In genomic region chr10:86139066-86139657, GRCh38 we compare ENCODE assay signal across 8 cellular contexts.
DNase-seq lines count a peak whose midpoint lies in the region; ATAC-seq and TF ChIP-seq lines count a peak whose summit lies in the region.

No MANE protein-coding gene starts in this region.

- 75% methylated on average over 11 of the region's 11 CpGs for WGBS in smooth muscle cell (ENCODE audit: low lambda C conversion rate)

- no peak overlapping the region for H3K4me3 Mint-ChIP-seq in naive thymus-derived CD4-positive, alpha-beta T cell

- H3K36me3 Mint-ChIP-seq in naive thymus-derived CD4-positive, alpha-beta T cell: no peaks in the 10 kb centered on the region

- H3K9ac ChIP-seq in KMS-11 (no peak overlapping the region), smooth muscle cell (ENCODE audit: low read depth) (no peak overlapping the region)

- H3K36me3 ChIP-seq in KMS-11 (ENCODE audit: insufficient read depth): no peaks in the 10 kb centered on the region
- no peaks in the 10 kb centered on the region for H3K36me3 ChIP-seq in smooth muscle cell (ENCODE audit: low read depth)
- H3K36me3 ChIP-seq in naive thymus-derived CD4-positive, alpha-beta T cell (ENCODE audit: control insufficient read depth in 2 of 3, insufficient read depth in 3 of 3, low read length in 3 of 3): no peaks in the 10 kb centered on the region

- H2AFZ ChIP-seq in KMS-11 (ENCODE audit: low read depth) (no peak overlapping the region), smooth muscle cell (ENCODE audit: low read depth) (no peak overlapping the region)

- no peaks in the 10 kb centered on the region for H4K20me1 ChIP-seq in KMS-11 (ENCODE audit: insufficient read depth)
- no peaks in the 10 kb centered on the region for H4K20me1 ChIP-seq in smooth muscle cell (ENCODE audit: low read depth)

- POLR2A ChIA-PET in naive thymus-derived CD4-positive, alpha-beta T cell (lab: Charles Lee): no interaction called here

- H3K4me1 ChIP-seq in KMS-11 (ENCODE audit: low read depth, poor library complexity, severe bottlenecking) (no peaks in the 10 kb centered on the region), smooth muscle cell (ENCODE audit: low read depth) (no peaks in the 10 kb centered on the region)
- no peaks in the 10 kb centered on the region for H3K4me1 ChIP-seq in naive thymus-derived CD4-positive, alpha-beta T cell (ENCODE audit: control insufficient read depth in 2 of 2, insufficient read depth in 2 of 2, low read length in 2 of 2)

- no peaks in the 10 kb centered on the region for H3K9me3 ChIP-seq in smooth muscle cell (replicated peaks; ENCODE audit: low read depth)
- no peaks in the 10 kb centered on the region for H3K9me3 ChIP-seq in naive thymus-derived CD4-positive, alpha-beta T cell (ENCODE audit: control insufficient read depth in 2 of 3, low read length in 3 of 3)

- TF ChIP-seq CTCF in KMS-11 (conservative IDR thresholded peaks at IDR 0.05; ENCODE audit: low read depth, low read length) (peak; percentile 45), smooth muscle cell (IDR thresholded peaks at IDR 0.05; ENCODE audit: borderline replicate concordance, insufficient read depth, poor library complexity, severe bottlenecking) (peak; percentile 57)

- peak; percentile 14 for DNase-seq in NCI-H146 (lab: John Stamatoyannopoulos, UW)
- no peak for DNase-seq in NCI-H146 treated with DMSO at 0.1 percent for 48 hours (lab: John Stamatoyannopoulos, UW; ENCODE audit: unreplicated experiment)
- DNase-seq in cerebellar cortex (ENCODE audit: low spot score): peak; percentile 12
- DNase-seq in smooth muscle cell (lab: John Stamatoyannopoulos, UW; ENCODE audit: unreplicated experiment): peak; percentile 4
- DNase-seq in naive thymus-derived CD4-positive, alpha-beta T cell: no peak
- DNase-seq in NCI-H1092 (lab: John Stamatoyannopoulos, UW): no peak

- H3K4me3 ChIP-seq in KMS-11 (IDR thresholded peaks at IDR 0.05; ENCODE audit: insufficient read depth, low read depth, low read length) (no peak overlapping the region), smooth muscle cell (no peak overlapping the region)
- H3K4me3 ChIP-seq in naive thymus-derived CD4-positive, alpha-beta T cell (ENCODE audit: low read length): no peak overlapping the region

- peak overlapping the region in 1 of 9 donors; percentile 33 for H3K27ac Mint-ChIP-seq in naive thymus-derived CD4-positive, alpha-beta T cell

- H3K27ac ChIP-seq in KMS-11 (no peak overlapping the region), smooth muscle cell (ENCODE audit: low read depth) (no peak overlapping the region)
- no peak overlapping the region for H3K27ac ChIP-seq in naive thymus-derived CD4-positive, alpha-beta T cell (ENCODE audit: low read depth, low read length)

- H3K4me2 ChIP-seq in KMS-11 (no peak overlapping the region), smooth muscle cell (no peak overlapping the region)

- H3K27me3 ChIP-seq in KMS-11 (ENCODE audit: insufficient read depth, low read depth): no peaks in the 10 kb centered on the region
- no peaks in the 10 kb centered on the region for H3K27me3 ChIP-seq in smooth muscle cell (ENCODE audit: low read depth)
- no peaks in the 10 kb centered on the region for H3K27me3 ChIP-seq in naive thymus-derived CD4-positive, alpha-beta T cell (ENCODE audit: control insufficient read depth in 2 of 2, insufficient read depth in 2 of 2, low read length in 2 of 2)

- intact Hi-C loops in naive thymus-derived CD4-positive, alpha-beta T cell (cut with micrococcal nuclease): loop anchor here in 1 of 2 donors (2.0 to 10.0 kb wide), 2 partner anchors 594 to 1598 kb away; no protein-coding TSS in a partner anchor

- H3F3A ChIP-seq in smooth muscle cell (ENCODE audit: low read depth): no peaks in the 10 kb centered on the region

- no peaks in the 10 kb centered on the region for H3K9me3 Mint-ChIP-seq in naive thymus-derived CD4-positive, alpha-beta T cell

- no peaks in the 10 kb centered on the region for H3K4me1 Mint-ChIP-seq in naive thymus-derived CD4-positive, alpha-beta T cell

- ATAC-seq in naive thymus-derived CD4-positive, alpha-beta T cell: no peak
- ATAC-seq in HG03378 (IDR thresholded peaks at IDR 0.05; ENCODE audit: unreplicated experiment): no peak

- H3K27me3 Mint-ChIP-seq in naive thymus-derived CD4-positive, alpha-beta T cell: peaks cover 0 to 7% (median 0%) of the 10 kb centered on the region in 5 donors

- CTCF ChIA-PET in naive thymus-derived CD4-positive, alpha-beta T cell (lab: Charles Lee): no interaction called here

- H3K79me2 ChIP-seq in KMS-11 (ENCODE audit: insufficient read depth, low read depth) (no peaks in the 10 kb centered on the region), smooth muscle cell (ENCODE audit: low read depth) (no peaks in the 10 kb centered on the region)

Comparison
In these comparisons a context has a peak if more than half of its experiments do, and no peak if none do; other contexts are left out.
1. DNase-seq: peak in NCI-H146 (single experiment), cerebellar cortex (single experiment) and smooth muscle cell (single experiment); none in NCI-H146 treated with DMSO at 0.1 percent for 48 hours (single experiment), naive thymus-derived CD4-positive, alpha-beta T cell (0 of 9) and NCI-H1092 (single experiment).